8 cellular contexts compared by ENCODE assay signal in genomic region chr6:167106401-167106800, GRCh38. TPM values are rescaled to one million over a fixed set of nuclear protein-coding genes. Genes with fewer than 3 reads are reported as not detected.
"Had no signal": no experiment of that assay in that cellular context is flagged by ENCODE, and none has a peak within 500 bp of the region (broad histone marks: within the 10 kb centered on the region; RNA-seq: fewer than 3 reads in every experiment).

No MANE protein-coding gene starts in this region.

- H3K4me3 ChIP-seq: GM23338 had no signal

- H3K36me3 Mint-ChIP-seq: IgD-negative memory B cell had no signal

- H3K4me3 Mint-ChIP-seq: GM23338, H9 had no signal

- H3K27ac Mint-ChIP-seq: GM23338, H9, IgD-negative memory B cell had no signal

- DNase-seq: H9, HCEC 1CT had no signal

- H3K27ac ChIP-seq: HL-60 had no signal

- H3K27me3 Mint-ChIP-seq: IgD-negative memory B cell had no signal

- H3K9me3 Mint-ChIP-seq: GM23338, IgD-negative memory B cell had no signal

RNA-seq across cellular contexts. Expression of gene CCR6, which starts 16.5 kb away (rescaled TPM):
- total RNA-seq: GM23338, H1, H9 had no signal
- polyA plus RNA-seq: GM23338 had no signal

RNA-seq across cellular contexts. Expression of gene GPR31, which starts 51.4 kb away (rescaled TPM):
- total RNA-seq: GM23338, H1, H9, HepG2, HT1080 had no signal
- polyA plus RNA-seq: GM23338, H1, HepG2, IgD-negative memory B cell had no signal
